Comparison of ENCODE assay signal across 8 cellular contexts in the genomic region with DNA sequence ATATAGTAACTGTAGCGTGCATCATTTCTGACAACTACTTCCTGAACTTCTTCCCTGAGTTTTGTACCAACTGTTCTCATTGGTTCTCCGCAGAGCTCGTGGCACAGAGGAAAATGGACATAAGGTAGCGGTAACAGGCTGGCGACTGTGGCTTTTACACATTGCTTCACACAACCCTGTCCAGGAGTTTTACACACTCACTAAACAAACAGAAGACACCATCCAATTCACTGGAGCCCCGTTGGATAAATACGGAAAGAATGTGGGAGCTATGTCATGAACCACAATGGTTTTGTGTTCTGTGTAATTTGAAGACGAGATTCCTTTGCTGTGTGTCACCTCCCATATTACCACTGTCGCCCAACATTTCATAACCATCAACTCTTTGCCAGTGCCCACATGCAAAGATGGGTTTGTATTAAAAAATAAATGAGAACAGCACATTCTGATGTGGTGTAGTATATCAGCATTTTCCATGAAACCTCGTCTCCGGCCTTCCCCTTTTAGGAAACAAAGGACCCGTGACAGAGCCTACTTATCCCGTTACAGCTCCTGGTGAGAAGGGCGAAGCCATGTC. TPM values are rescaled to one million over a fixed set of nuclear protein-coding genes. Genes with fewer than 3 reads are reported as not detected.
DNase-seq lines count a peak whose midpoint lies in the region; ATAC-seq, FAIRE-seq and TF ChIP-seq lines count a peak whose summit lies in the region.

No MANE protein-coding gene starts in this region.

- H3K4me1 ChIP-seq in thoracic aorta (ENCODE audit: control insufficient read depth in 1 of 2, low read depth in 2 of 2), result peaks cover 21 to 52% of the 10 kb centered on the region in 2 donors

- TF ChIP-seq CTCF in thoracic aorta (IDR thresholded peaks at IDR 0.05) (no peak), D721Med (IDR thresholded peaks at IDR 0.05; ENCODE audit: insufficient read depth, missing control alignments) (no peak)

- no peaks in the 10 kb centered on the region for H3K27me3 ChIP-seq in thoracic aorta (replicated peaks; ENCODE audit: insufficient read depth)

- DNase-seq in HT-29 (ENCODE audit: low spot score), result peak; percentile 86
- peak; percentile 90 for DNase-seq in amniotic stem cell (lab: John Stamatoyannopoulos, UW)
- DNase-seq in iris pigment epithelial cell (ENCODE audit: low read depth), result peak; percentile 98
- DNase-seq in thoracic aorta (ENCODE audit: low spot score), result peak; percentile 23
- DNase-seq in activated CD4-positive, alpha-beta T cell treated with anti-CD3 and anti-CD28 coated beads for 4 hours, result no peak
- no peak for DNase-seq in D721Med (ENCODE audit: insufficient read length, low spot score)
- no peak for DNase-seq in cerebellar nuclear complex (lab: John Stamatoyannopoulos, UW)

- no peak for FAIRE-seq in D721Med (lab: Jason Lieb, UNC)

- no peaks in the 10 kb centered on the region for H3K9me3 ChIP-seq in thoracic aorta

- H3K4me3 ChIP-seq in thoracic aorta, result peak overlapping the region; percentile 41

- ATAC-seq in thoracic aorta (ENCODE audit: insufficient number of reproducible peaks, low FRiP score, low read depth) (peak; percentile 84), GM21423 (IDR thresholded peaks at IDR 0.05; ENCODE audit: unreplicated experiment) (no peak)

- no peaks in the 10 kb centered on the region for H3K36me3 ChIP-seq in thoracic aorta

- H3K27ac ChIP-seq in thoracic aorta, result peak overlapping the region; percentile 79 to 85

RNA-seq across cellular contexts. Expression of gene ENAH, which starts 47.3 kb away (rescaled TPM):
- 19.4 and 21.0 TPM in 2 replicates for total RNA-seq in HT-29 (2014; rRNA removed; shearing (Covaris generic))
- total RNA-seq in thoracic aorta, result 100 to 1,000 TPM; 111 to 119 TPM

Comparison
In these comparisons a context has a peak if more than half of its experiments do, and no peak if none do; other contexts are left out.
1. DNase-seq: peak in HT-29 (single experiment), amniotic stem cell (single experiment), iris pigment epithelial cell (single experiment) and thoracic aorta (single experiment); none in activated CD4-positive, alpha-beta T cell treated with anti-CD3 and anti-CD28 coated beads for 4 hours (0 of 2), D721Med (single experiment) and cerebellar nuclear complex (0 of 2).